ENCODE assay signal across 13 cellular contexts in the genomic region with DNA sequence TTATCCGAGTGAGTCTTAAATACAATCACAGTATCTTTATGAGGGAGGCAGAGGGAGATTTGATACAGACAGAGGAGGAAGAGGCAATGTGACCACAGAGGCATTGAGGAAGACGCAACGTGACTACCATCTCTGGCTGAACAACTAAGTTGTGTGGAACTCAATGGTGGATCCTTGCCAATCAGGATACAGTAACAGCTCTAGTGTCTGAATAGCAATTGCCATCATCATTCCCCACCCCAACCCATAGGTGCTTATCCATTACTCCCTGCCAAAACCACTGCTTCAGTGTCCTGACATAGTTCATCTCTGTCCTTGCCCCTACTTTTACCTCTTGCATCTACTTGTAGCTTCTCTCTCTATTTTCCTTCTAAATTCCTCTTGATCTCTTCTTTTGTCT. TPM values are rescaled to one million over a fixed set of nuclear protein-coding genes. Genes with fewer than 3 reads are reported as not detected.
DNase-seq lines count a peak whose midpoint lies in the region; ATAC-seq and TF ChIP-seq lines count a peak whose summit lies in the region.
"Had no signal": no experiment of that assay in that cellular context is flagged by ENCODE, and none has a peak within 500 bp of the region (broad histone marks: within the 10 kb centered on the region; RNA-seq: fewer than 3 reads in every experiment).

No MANE protein-coding gene starts in this region.

- H3K27me3 Mint-ChIP-seq in MCF 10A (ENCODE audit: insufficient read depth, unreplicated experiment): no peaks in the 10 kb centered on the region
- H3K27me3 Mint-ChIP-seq: activated naive CD8-positive, alpha-beta T cell treated with anti-CD3 and anti-CD28 coated beads, Interleukin-2, amount 50 U/mL, for 24 hours had no signal

- no peaks in the 10 kb centered on the region for H3K27me3 ChIP-seq in breast epithelium
- no peaks in the 10 kb centered on the region for H3K27me3 ChIP-seq in effector memory CD4-positive, alpha-beta T cell (replicated peaks; ENCODE audit: control insufficient read depth, insufficient read depth, low read length, poor library complexity, severe bottlenecking)
- H3K27me3 ChIP-seq: heart right ventricle had no signal

- H3K4me3 ChIP-seq in breast epithelium: no peak overlapping the region
- H3K4me3 ChIP-seq in fibroblast of mammary gland (ENCODE audit: control insufficient read depth, low read depth, low read length): no peak overlapping the region
- H3K4me3 ChIP-seq in effector memory CD4-positive, alpha-beta T cell (ENCODE audit: insufficient read depth, low read depth, low read length, poor library complexity, severe bottlenecking): no peak overlapping the region
- H3K4me3 ChIP-seq: heart right ventricle had no signal

- DNase-seq in MCF 10A (ENCODE audit: unreplicated experiment) (peak; percentile 50), breast epithelium (ENCODE audit: low spot score in 2 of 2) (no peak), RPMI7951 (ENCODE audit: low read depth) (peak; percentile 56), fibroblast of mammary gland (ENCODE audit: low read depth) (peak; percentile 86), stromal cell of bone marrow (ENCODE audit: low read depth) (peak; percentile 49), NCI-H2081 (lab: John Stamatoyannopoulos, UW) (no peak)
- no peak for DNase-seq in effector memory CD4-positive, alpha-beta T cell
- DNase-seq: activated naive CD8-positive, alpha-beta T cell treated with anti-CD3 and anti-CD28 coated beads, Interleukin-2, amount 50 U/mL, for 24 hours; heart right ventricle; left ventricle myocardium superior; NCI-H510A had no signal

- TF ChIP-seq CTCF in MCF 10A (IDR thresholded peaks at IDR 0.05; ENCODE audit: unreplicated experiment) (no peak), breast epithelium (IDR thresholded peaks at IDR 0.05) (no peak), fibroblast of mammary gland (conservative IDR thresholded peaks at IDR 0.05; ENCODE audit: control insufficient read depth, insufficient read depth, low read depth, low read length) (no peak)

- ATAC-seq in GM18870 (IDR thresholded peaks at IDR 0.05; ENCODE audit: unreplicated experiment): no peak
- ATAC-seq: activated naive CD8-positive, alpha-beta T cell treated with anti-CD3 and anti-CD28 coated beads, Interleukin-2, amount 50 U/mL, for 24 hours; heart right ventricle; left ventricle myocardium superior; Right ventricle myocardium inferior had no signal

- no peaks in the 10 kb centered on the region for H3K4me1 ChIP-seq in breast epithelium
- H3K4me1 ChIP-seq in effector memory CD4-positive, alpha-beta T cell (ENCODE audit: control insufficient read depth, insufficient read depth, low read length, poor library complexity, severe bottlenecking): no peaks in the 10 kb centered on the region

- no peaks in the 10 kb centered on the region for H3K36me3 ChIP-seq in breast epithelium
- H3K36me3 ChIP-seq in effector memory CD4-positive, alpha-beta T cell (ENCODE audit: control insufficient read depth, insufficient read depth, low read length): no peaks in the 10 kb centered on the region
- H3K36me3 ChIP-seq: heart right ventricle had no signal

- POLR2A ChIA-PET in MCF 10A (lab: Yijun Ruan, JAX): interaction anchor here (0.6 kb wide), 1 partner anchor 29 kb away, joined by 3 read pairs; a partner anchor contains a TSS

- H3K9me3 ChIP-seq in breast epithelium: no peaks in the 10 kb centered on the region
- no peaks in the 10 kb centered on the region for H3K9me3 ChIP-seq in effector memory CD4-positive, alpha-beta T cell (ENCODE audit: control insufficient read depth, low read length)
- H3K9me3 ChIP-seq: heart right ventricle had no signal

- no peaks in the 10 kb centered on the region for H3K36me3 Mint-ChIP-seq in MCF 10A (ENCODE audit: insufficient read depth, unreplicated experiment)

- intact Hi-C loops in MCF 10A (cut with micrococcal nuclease): no loop called here
- intact Hi-C loops in breast epithelium (cut with DNase I; ENCODE audit: low total_unique reads): no loop called here

- H3K4me3 Mint-ChIP-seq in MCF 10A (ENCODE audit: unreplicated experiment): no peak overlapping the region
- H3K4me3 Mint-ChIP-seq: activated naive CD8-positive, alpha-beta T cell treated with anti-CD3 and anti-CD28 coated beads, Interleukin-2, amount 50 U/mL, for 24 hours had no signal

- no peaks in the 10 kb centered on the region for H3K9me3 Mint-ChIP-seq in MCF 10A (ENCODE audit: unreplicated experiment)
- H3K9me3 Mint-ChIP-seq: activated naive CD8-positive, alpha-beta T cell treated with anti-CD3 and anti-CD28 coated beads, Interleukin-2, amount 50 U/mL, for 24 hours had no signal

- peaks cover 18% of the 10 kb centered on the region for H3K4me1 Mint-ChIP-seq in MCF 10A (ENCODE audit: insufficient read depth, unreplicated experiment)

- CTCF ChIA-PET in MCF 10A (lab: Yijun Ruan, JAX): no interaction called here

- no peak overlapping the region for H3K27ac ChIP-seq in breast epithelium
- no peak overlapping the region for H3K27ac ChIP-seq in effector memory CD4-positive, alpha-beta T cell (ENCODE audit: insufficient read depth, low read length, poor library complexity, severe bottlenecking)
- H3K27ac ChIP-seq: heart right ventricle had no signal

- no peak overlapping the region for H3K27ac Mint-ChIP-seq in MCF 10A (ENCODE audit: low read depth, unreplicated experiment)
- H3K27ac Mint-ChIP-seq: activated naive CD8-positive, alpha-beta T cell treated with anti-CD3 and anti-CD28 coated beads, Interleukin-2, amount 50 U/mL, for 24 hours had no signal

- BruUV-seq in MCF 10A (replicated peaks; lab: Mats Ljungman, UMichigan): no TSS peak

- TF ChIP-seq POLR2A in breast epithelium (IDR thresholded peaks at IDR 0.05): no peak

RNA-seq across cellular contexts. Expression of a gene that starts 20.5 kb away (rescaled TPM):
- 0.30 and 0.52 TPM in 2 replicates for total RNA-seq in MCF 10A (2022)
- 1 to 10 TPM in 1 of 3 donors, under 1 TPM in 2; 0.16 to 1.6 (median 0.33) TPM for total RNA-seq in breast epithelium
- not detected in 2 replicates for total RNA-seq in RPMI7951 (2014; rRNA removed; shearing (Covaris generic))
- total RNA-seq: left ventricle myocardium superior had no signal

RNA-seq across cellular contexts. Expression of a gene that starts 29.0 kb away (rescaled TPM):
- total RNA-seq in MCF 10A (2022) (59.0 and 63.7 TPM in 2 replicates), breast epithelium (10 to 100 TPM; 34.7 to 35.1 (median 34.8) TPM)
- total RNA-seq in RPMI7951 (2014; rRNA removed; shearing (Covaris generic)): 42.9 and 43.3 TPM in 2 replicates

Comparison
In these comparisons a context has a peak if more than half of its experiments do, and no peak if none do; other contexts are left out.
1. DNase-seq: peak in MCF 10A (single experiment), RPMI7951 (single experiment), fibroblast of mammary gland (single experiment) and stromal cell of bone marrow (single experiment); none in breast epithelium (0 of 2), effector memory CD4-positive, alpha-beta T cell (0 of 3) and NCI-H2081 (0 of 2).